1 cellular context compared by ENCODE assay signal in genomic region chr17:58913971-58914769, GRCh38.
A peak's percentile ranks its signal among the peaks of the same experiment; 100 is the strongest.
TF ChIP-seq lines count a peak whose summit lies in the region.

No MANE protein-coding gene starts in this region.

TF ChIP-seq in HCT116, 20 proteins besides CTCF, POLR2A, EP300 and RAD21 (continued from another document):
- TF ChIP-seq SIN3A (IDR thresholded peaks at IDR 0.05; ENCODE audit: low read depth) (no peak), SRF (IDR thresholded peaks at IDR 0.05; ENCODE audit: low read depth) (no peak), SP1 (IDR thresholded peaks at IDR 0.05; ENCODE audit: low read depth) (peak; percentile 24; the same call in 1 of the 2 replicates)
TF ChIP-seq in HCT116: peak in this region for 4.
